18 cellular contexts compared by ENCODE assay signal in the genomic region with DNA sequence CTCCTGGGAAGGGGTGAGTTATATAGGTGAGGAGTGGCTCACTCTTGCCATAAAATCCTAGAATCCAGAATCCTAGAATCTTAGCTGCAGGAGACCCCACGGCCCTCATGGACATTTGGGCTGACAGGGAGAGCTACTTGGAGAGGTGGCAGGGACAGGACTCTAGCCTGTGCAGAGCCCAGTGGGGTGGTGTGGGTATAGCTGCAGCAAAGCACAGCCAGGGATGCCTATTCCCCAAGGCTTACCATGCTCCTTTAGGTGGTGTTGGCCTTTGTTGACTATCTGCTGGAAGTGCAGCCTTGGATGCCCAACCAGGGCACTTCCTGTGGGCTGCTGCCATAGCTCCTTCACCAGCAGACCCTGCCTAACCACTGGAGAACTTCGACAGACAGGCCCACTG.
"Had no signal": no experiment of that assay in that cellular context is flagged by ENCODE, and none has a peak within 500 bp of the region (broad histone marks: within the 10 kb centered on the region; RNA-seq: fewer than 3 reads in every experiment).

No MANE protein-coding gene starts in this region.

- H3K36me3 ChIP-seq: SJCRH30 had no signal

- H3K4me3 ChIP-seq: SJCRH30 had no signal

- ATAC-seq: SK-N-SH treated with all-trans-retinoic acid at 6 μM for 48 hours had no signal

- H3K27me3 ChIP-seq: SJCRH30 had no signal

- FAIRE-seq: RCC 7860 had no signal

- DNase-seq: KBM-7, MV-4-11, NCI-H1048, NCI-H1105, NCI-H1436 treated with DMSO at 0.1 percent for 48 hours, NCI-H1694, NCI-H187 treated with DMSO at 0.1 percent for 48 hours, NCI-H2029 treated with DMSO at 0.1 percent for 48 hours, NCI-H2227 treated with DMSO at 0.1 percent for 48 hours, NCI-H524, NCI-H526 treated with DMSO at 0.1 percent for 48 hours, NCI-H774, RPMI8226, SHP77 treated with DMSO at 0.1 percent for 48 hours, T-helper 1 cell had no signal
